ENCODE assay signal across 11 cellular contexts in genomic region chr1:50424940-50425375, GRCh38. TPM values are rescaled to one million over a fixed set of nuclear protein-coding genes. Genes with fewer than 3 reads are reported as not detected.
DNase-seq lines count a peak whose midpoint lies in the region; ATAC-seq, FAIRE-seq and TF ChIP-seq lines count a peak whose summit lies in the region.
"Had no signal": no experiment of that assay in that cellular context is flagged by ENCODE, and none has a peak within 500 bp of the region (broad histone marks: within the 10 kb centered on the region; RNA-seq: fewer than 3 reads in every experiment).

No MANE protein-coding gene starts in this region.

- no peak for TF ChIP-seq EP300 in K562 (IDR thresholded peaks at IDR 0.05; ENCODE audit: low read length)

- ATAC-seq in Right ventricle myocardium inferior (no peak), K562 (no peak), GM21737 (IDR thresholded peaks at IDR 0.05; ENCODE audit: unreplicated experiment) (no peak)

- no TSS peak for BruUV-seq in K562 (replicated peaks; lab: Mats Ljungman, UMichigan)

- peaks cover 62% of the 10 kb centered on the region for H3K4me1 ChIP-seq in left ventricle myocardium inferior
- H3K4me1 ChIP-seq in K562 (replicated peaks in 1 of 2; ENCODE audit: control insufficient read depth in 2 of 2, insufficient read depth in 2 of 2, low read length in 2 of 2), result peaks cover 0 to 32% of the 10 kb centered on the region in 2 experiments; a peak in 2 of 5 replicates
- H3K4me1 ChIP-seq in muscle layer of duodenum (ENCODE audit: control insufficient read depth in 1 of 2, insufficient read depth in 2 of 2, low read length in 2 of 2), result peaks cover 3 to 51% of the 10 kb centered on the region in 2 donors
- no peaks in the 10 kb centered on the region for H3K4me1 ChIP-seq in MM.1S (ENCODE audit: low read length)

- no peak overlapping the region for H3K4me2 ChIP-seq in K562 (ENCODE audit: insufficient read depth, low read length)
- no peak overlapping the region for H3K4me2 ChIP-seq in MM.1S (ENCODE audit: low read depth, low read length)

- no peaks in the 10 kb centered on the region for H3K9me2 ChIP-seq in MM.1S (replicated peaks; ENCODE audit: insufficient read depth, low read length)

- H3K4me3 ChIP-seq in left ventricle myocardium inferior (peak overlapping the region; percentile 56), K562 (no peak overlapping the region), muscle layer of duodenum (ENCODE audit: low read depth in 1 of 2, low read length in 2 of 2) (peak overlapping the region; percentile 7 to 64), MM.1S (ENCODE audit: low read length) (no peak overlapping the region)
- H3K4me3 ChIP-seq: ovary had no signal

- H3K9me3 ChIP-seq in left ventricle myocardium inferior (replicated peaks) (no peaks in the 10 kb centered on the region), K562 (replicated peaks; ENCODE audit: control insufficient read depth, insufficient read depth, low read depth, low read length) (no peaks in the 10 kb centered on the region), muscle layer of duodenum (ENCODE audit: control insufficient read depth in 1 of 2, low read length in 2 of 2) (no peaks in the 10 kb centered on the region), MM.1S (replicated peaks; ENCODE audit: insufficient read depth, low read length) (no peaks in the 10 kb centered on the region)
- H3K9me3 ChIP-seq: ovary had no signal

- H3K9ac ChIP-seq in K562 (ENCODE audit: insufficient read depth in 1 of 2, low read depth in 2 of 2, low read length in 2 of 2) (no peak overlapping the region), MM.1S (ENCODE audit: low read length) (no peak overlapping the region)

- H3K27me3 ChIP-seq in left ventricle myocardium inferior (ENCODE audit: low read depth) (peaks cover 100% of the 10 kb centered on the region), K562 (ENCODE audit: control insufficient read depth in 2 of 2, insufficient read depth in 2 of 2, low read length in 2 of 2) (peaks cover 72 to 81% of the 10 kb centered on the region in 2 experiments), muscle layer of duodenum (ENCODE audit: low read depth, low read length) (peaks cover 89% of the 10 kb centered on the region), MM.1S (replicated peaks; ENCODE audit: insufficient read depth, low read length) (no peaks in the 10 kb centered on the region; the same call in 1 of the 2 replicates)

- no peaks in the 10 kb centered on the region for H3K9me1 ChIP-seq in K562 (ENCODE audit: control insufficient read depth, insufficient read depth, low read length)

- no peaks in the 10 kb centered on the region; the same call in 1 of the 2 replicates for H4K20me1 ChIP-seq in K562 (replicated peaks; ENCODE audit: control insufficient read depth, insufficient read depth, low read length)
- no peaks in the 10 kb centered on the region for H4K20me1 ChIP-seq in MM.1S (ENCODE audit: insufficient read depth, low read length)

- DNase-seq in left ventricle myocardium inferior, result no peak
- DNase-seq in Right ventricle myocardium inferior (ENCODE audit: missing footprints), result no peak
- no peak for DNase-seq in K562 (ENCODE audit: extremely low read depth in 1 of 4, low spot score in 3 of 4)
- no peak for DNase-seq in HK-2 (ENCODE audit: unreplicated experiment)
- no peak for DNase-seq in SIG-M5 treated with dmso at 0.1 percent for 504 hours (lab: John Stamatoyannopoulos, UW; ENCODE audit: unreplicated experiment)
- no peak for DNase-seq in MM.1S
- DNase-seq: Karpas-422, ovary had no signal

- TF ChIP-seq RAD21 in K562 (CRISPR knock-in tag; conservative IDR thresholded peaks at IDR 0.05 in 1 of 2, IDR thresholded peaks at IDR 0.05 in 1 of 2), result no peak

- no peaks in the 10 kb centered on the region for H3F3A ChIP-seq in MM.1S (ENCODE audit: insufficient read depth, low read length)

- TF ChIP-seq POLR2A in K562 (conservative IDR thresholded peaks at IDR 0.05), result no peak

- WGBS in K562 (ENCODE audit: insufficient coverage, low coverage, missing lambda C conversion rate), result 33% methylated on average over 35 of the region's 35 CpGs

- POLR2A ChIA-PET in K562 (lab: Yijun Ruan, JAX), result interaction anchor here (0.9 to 2.3 kb wide), 2 partner anchors 8 to 9 kb away, joined by 4 to 8 read pairs; no protein-coding TSS in a partner anchor

- no peak for FAIRE-seq in K562 (lab: Jason Lieb, UNC)
- FAIRE-seq: endometrium had no signal

- H3K79me2 ChIP-seq in K562 (ENCODE audit: control insufficient read depth, insufficient read depth, low read length) (no peaks in the 10 kb centered on the region), MM.1S (ENCODE audit: low read length) (no peaks in the 10 kb centered on the region)

- H3K36me3 ChIP-seq in left ventricle myocardium inferior, result no peaks in the 10 kb centered on the region
- no peaks in the 10 kb centered on the region for H3K36me3 ChIP-seq in K562 (ENCODE audit: control insufficient read depth, insufficient read depth, low read length)
- H3K36me3 ChIP-seq in muscle layer of duodenum (ENCODE audit: control insufficient read depth in 1 of 2, insufficient read depth in 2 of 2, low read length in 2 of 2), result no peaks in the 10 kb centered on the region
- no peaks in the 10 kb centered on the region for H3K36me3 ChIP-seq in MM.1S (replicated peaks; ENCODE audit: insufficient read depth, low read length)
- H3K36me3 ChIP-seq: ovary had no signal

- intact Hi-C loops in left ventricle myocardium inferior (cut with micrococcal nuclease) (no loop called here), Right ventricle myocardium inferior (cut with DNase I) (no loop called here), K562 (cut with micrococcal nuclease) (no loop called here)

- H2AFZ ChIP-seq in K562 (ENCODE audit: low read depth, low read length) (no peak overlapping the region), MM.1S (ENCODE audit: low read length) (no peak overlapping the region)

- CTCF ChIA-PET in K562 (lab: Yijun Ruan, JAX; ENCODE audit: low intra/inter-chr PET ratio), result no interaction called here

- no peak for TF ChIP-seq CTCF in left ventricle myocardium inferior (IDR thresholded peaks at IDR 0.05; ENCODE audit: borderline replicate concordance)
- TF ChIP-seq CTCF in K562 (IDR thresholded peaks at IDR 0.05 in 2 of 3, conservative IDR thresholded peaks at IDR 0.05 in 1 of 3; ENCODE audit: insufficient read depth in 2 of 3, low read depth in 1 of 3, low read length in 3 of 3), result no peak
- TF ChIP-seq CTCF in MM.1S (IDR thresholded peaks at IDR 0.05; ENCODE audit: low read length), result no peak

- in situ Hi-C loops in K562 (cut with MboI), result no loop called here

- H3K27ac ChIP-seq in left ventricle myocardium inferior (replicated peaks) (no peak overlapping the region), K562 (ENCODE audit: extremely low read depth, low read depth, low read length) (no peak overlapping the region), muscle layer of duodenum (ENCODE audit: low read length) (no peak overlapping the region), MM.1S (ENCODE audit: low read length) (no peak overlapping the region)
- H3K27ac ChIP-seq: ovary had no signal

TF ChIP-seq in K562, 482 proteins besides CTCF, POLR2A, EP300 and RAD21 (continues in another document):
- TF ChIP-seq NEUROD1 (IDR thresholded peaks at IDR 0.05; ENCODE audit: borderline replicate concordance, low read depth, low read length, partially characterized antibody) (no peak), ZNF583 (CRISPR knock-in tag; IDR thresholded peaks at IDR 0.05) (no peak), CBX8 (IDR thresholded peaks at IDR 0.05; ENCODE audit: borderline replicate concordance, extremely low read depth, low read depth, low read length, poor library complexity, severe bottlenecking) (peak; percentile 24), ZBTB2 (IDR thresholded peaks at IDR 0.05) (no peak), DMBX1 (CRISPR knock-in tag; IDR thresholded peaks at IDR 0.05; ENCODE audit: borderline replicate concordance) (no peak)

RNA-seq across cellular contexts. Expression of gene DMRTA2, which starts 1.7 kb away (rescaled TPM):
- total RNA-seq in left ventricle myocardium inferior, result not detected
- not detected for total RNA-seq in Right ventricle myocardium inferior
- total RNA-seq in K562 (2011; cell fraction: chromatin; rRNA removed; ENCODE audit: low replicate concordance), result not detected in 2 replicates
- total RNA-seq in K562 (2011; cell fraction: nucleolus; rRNA removed), result not detected in 2 replicates
- not detected in 2 replicates for total RNA-seq in K562 (2011; cell fraction: nucleoplasm; rRNA removed)
- not detected in 2 replicates for total RNA-seq in K562 (2014; rRNA removed)
- total RNA-seq in K562 (2014; rRNA removed; fragmentation: Illumina TruSeq; extraction: Trizol), result not detected in 2 replicates
- total RNA-seq in K562 (2015; rRNA removed; fragmentation: Illumina TruSeq; extraction: Trizol), result not detected in 2 replicates
- not detected in 2 replicates for total RNA-seq in K562 (2021)
- not detected in 2 replicates for polyA plus RNA-seq in K562 (2011; rRNA removed)
- not detected in 2 replicates for polyA plus RNA-seq in K562 (2011; cell fraction: cytosol; rRNA removed)
- polyA plus RNA-seq in K562 (2011; cell fraction: nucleus; rRNA removed), result not detected in 2 replicates
- polyA plus RNA-seq in K562 (2012), result not detected in 2 replicates
- polyA plus RNA-seq in K562 (2014; fragmentation: Illumina TruSeq; extraction: Trizol), result not detected in 2 replicates
- not detected for polyA plus RNA-seq in K562 (2014; fragmentation: Nextera tagmentation; extraction: Ambion mirVana)
- polyA plus RNA-seq in K562 (2014; rRNA removed), result not detected in 2 replicates
- not detected in 2 replicates for polyA minus RNA-seq in K562 (2011; rRNA and poly(A)+ RNA removed)
- polyA minus RNA-seq in K562 (2011; cell fraction: cytosol; rRNA and poly(A)+ RNA removed), result not detected in 2 replicates
- not detected in 2 replicates for polyA minus RNA-seq in K562 (2011; cell fraction: nucleus; rRNA and poly(A)+ RNA removed)
- polyA plus RNA-seq: ovary had no signal

Comparison
In these comparisons a context has a peak if more than half of its experiments do, and no peak if none do; other contexts are left out.
1. H3K4me3 ChIP-seq: peak in left ventricle myocardium inferior (single experiment) and muscle layer of duodenum (2 of 2); none in K562 (single experiment) and MM.1S (single experiment).